ENCODE assay signal across 25 cellular contexts in the genomic region with DNA sequence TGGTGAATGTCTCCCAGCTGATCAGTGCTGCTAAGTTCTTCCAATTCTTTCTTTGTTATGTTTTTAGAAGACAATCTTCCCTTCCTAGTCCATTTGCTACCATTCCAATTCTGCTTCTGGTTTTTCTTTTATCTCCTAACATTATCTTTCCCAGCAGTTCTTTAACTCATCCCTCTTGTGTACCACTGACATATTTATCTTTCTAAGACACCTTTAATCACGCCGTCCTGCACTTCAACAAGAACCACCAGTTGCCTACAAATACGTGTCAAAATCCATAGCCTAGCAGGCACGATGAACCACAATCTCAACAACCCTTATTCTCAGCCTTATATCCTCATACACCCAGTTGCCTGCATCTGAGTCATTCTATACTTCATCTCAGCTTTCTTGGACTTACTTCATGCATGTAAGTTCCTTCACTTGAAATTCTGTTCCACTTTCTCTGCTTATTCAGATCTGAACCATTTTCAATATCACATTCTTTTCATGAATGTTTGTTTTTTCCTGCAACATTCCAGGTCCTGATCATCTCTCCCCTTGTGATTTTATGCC. TPM values are rescaled to one million over a fixed set of nuclear protein-coding genes. Genes with fewer than 3 reads are reported as not detected.
"Had no signal": no experiment of that assay in that cellular context is flagged by ENCODE, and none has a peak within 500 bp of the region (broad histone marks: within the 10 kb centered on the region; RNA-seq: fewer than 3 reads in every experiment).

No MANE protein-coding gene starts in this region.

- H3K36me3 ChIP-seq: adrenal gland had no signal

- DNase-seq: activated CD4-positive, alpha-beta T cell treated with anti-CD3 and anti-CD28 coated beads for 48 hours; activated CD4-positive, alpha-beta T cell treated with anti-CD3 and anti-CD28 coated beads, Interleukin-2, amount 50 U/mL, for 4 hours; activated CD4-positive, CD25-positive, alpha-beta regulatory T cell treated with anti-CD3 and anti-CD28 coated beads, Interleukin-2, amount 50 U/mL, for 72 hours; activated CD8-positive, alpha-beta memory T cell treated with anti-CD3 and anti-CD28 coated beads, Interleukin-2, amount 50 U/mL, for 48 hours; activated CD8-positive, alpha-beta T cell treated with anti-CD3 and anti-CD28 coated beads, Interleukin-2, amount 10 ng/mL, durations not matched to agents 7 days and 5 days; activated naive CD4-positive, alpha-beta T cell treated with anti-CD3 and anti-CD28 coated beads, Interleukin-2, amount 50 U/mL, for 16 hours; activated naive CD8-positive, alpha-beta T cell treated with anti-CD3 and anti-CD28 coated beads, Interleukin-2, amount 10 ng/mL, durations not matched to agents 7 days and 5 days; activated T-cell treated with anti-CD3 and anti-CD28 coated beads, Interleukin-2, amount 50 U/mL, for 1 hour; adrenal gland; anterior cingulate cortex; NCI-H1048; NCI-H1417; NCI-H1930; NCI-H345; NCI-H510A; NCI-H526 treated with DMSO at 0.1 percent for 48 hours; NCI-H82; RPMI8226; SK-N-SH; T-helper 1 cell had no signal

- H3K27me3 ChIP-seq: adrenal gland had no signal

- H3K9me3 ChIP-seq: adrenal gland, SK-N-SH had no signal

- H3K4me3 ChIP-seq: adrenal gland had no signal

- H3K27ac ChIP-seq: adrenal gland, KMS-11 had no signal

- ATAC-seq: activated CD8-positive, alpha-beta T cell treated with anti-CD3 and anti-CD28 coated beads, Interleukin-2, amount 10 ng/mL, durations not matched to agents 7 days and 5 days; Panc1; Right ventricle myocardium inferior; WTC11 had no signal

- H3K4me1 ChIP-seq: adrenal gland had no signal

RNA-seq across cellular contexts. Expression of gene ST8SIA1, which starts 16.4 kb away (rescaled TPM):
- total RNA-seq: OCI-LY7 had no signal
